Comparison of ENCODE assay signal across 10 cellular contexts in the genomic region with DNA sequence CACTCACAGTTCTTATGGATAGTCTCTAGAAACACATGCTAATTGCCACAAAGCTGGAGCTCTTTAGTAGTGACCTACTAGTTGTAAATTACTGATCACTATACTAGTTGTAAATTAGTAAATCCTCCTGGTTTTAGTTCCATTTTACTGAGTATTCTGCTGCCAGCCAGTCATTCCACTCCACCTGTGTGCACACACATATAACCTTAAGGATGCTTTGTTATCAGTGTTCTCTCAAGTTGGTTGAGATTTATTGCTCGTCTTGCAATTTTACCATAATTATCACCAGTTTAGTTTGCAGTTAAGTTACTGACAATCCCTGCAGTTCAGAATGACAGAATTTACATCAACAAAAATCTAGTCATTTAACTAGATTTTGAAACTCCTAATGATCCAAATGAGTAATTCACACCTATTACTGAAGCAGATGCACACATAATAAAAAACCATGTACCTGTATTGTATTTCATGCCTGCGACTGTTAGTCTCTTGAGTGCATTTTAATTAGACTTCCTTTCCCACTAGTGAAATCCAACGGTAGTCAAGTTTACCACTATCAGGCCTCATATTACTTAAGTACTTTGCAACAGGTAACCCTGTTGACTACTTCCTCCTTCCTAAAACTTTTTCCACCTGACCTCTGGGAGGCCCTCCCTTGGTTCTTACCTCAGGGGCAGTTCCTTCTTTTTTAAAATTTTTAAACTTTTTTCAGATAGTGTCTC. TPM values are rescaled to one million over a fixed set of nuclear protein-coding genes. Genes with fewer than 3 reads are reported as not detected.
DNase-seq lines count a peak whose midpoint lies in the region; ATAC-seq and TF ChIP-seq lines count a peak whose summit lies in the region.
"Had no signal": no experiment of that assay in that cellular context is flagged by ENCODE, and none has a peak within 500 bp of the region (broad histone marks: within the 10 kb centered on the region; RNA-seq: fewer than 3 reads in every experiment).

No MANE protein-coding gene starts in this region.

- H3K4me3 Mint-ChIP-seq in CD4-positive, alpha-beta memory T cell = peak overlapping the region; percentile 14 to 82 (median 61)

- H3K4me1 Mint-ChIP-seq in CD4-positive, alpha-beta memory T cell = peaks cover 65 to 100% (median 86%) of the 10 kb centered on the region in 4 donors

- H3K4me2 ChIP-seq in OCI-LY1 (ENCODE audit: low read length) = no peak overlapping the region

- TF ChIP-seq POLR2A in Peyer's patch (IDR thresholded peaks at IDR 0.05) = no peak

- H3K4me3 ChIP-seq in A673 (ENCODE audit: low read depth, low read length, poor library complexity, severe bottlenecking) = no peak overlapping the region
- H3K4me3 ChIP-seq in CD4-positive, alpha-beta memory T cell (ENCODE audit: low read length in 2 of 2) = no peak overlapping the region
- no peak overlapping the region for H3K4me3 ChIP-seq in OCI-LY1 (ENCODE audit: low read depth, low read length, poor library complexity, severe bottlenecking)
- no peak overlapping the region for H3K4me3 ChIP-seq in Peyer's patch

- peaks cover 22 to 28% of the 10 kb centered on the region in 2 donors for H3K36me3 Mint-ChIP-seq in CD4-positive, alpha-beta memory T cell

- peaks cover 22% of the 10 kb centered on the region for H3F3A ChIP-seq in OCI-LY1 (ENCODE audit: insufficient read depth, low read length)

- H3K27me3 ChIP-seq in A673 (replicated peaks; ENCODE audit: insufficient read depth, low read depth, low read length, poor library complexity) (no peaks in the 10 kb centered on the region), OCI-LY1 (ENCODE audit: insufficient read depth, low read length) (no peaks in the 10 kb centered on the region), Peyer's patch (no peaks in the 10 kb centered on the region)
- H3K27me3 ChIP-seq in CD4-positive, alpha-beta memory T cell (ENCODE audit: insufficient read depth, low read length) = no peaks in the 10 kb centered on the region

- POLR2A ChIA-PET in A673 (lab: Charles Lee; ENCODE audit: low non-redundant PET) = interaction anchor here (1.5 kb wide), 1 partner anchor 8 kb away, joined by 4 read pairs; a partner anchor contains a TSS
- POLR2A ChIA-PET in CD4-positive, alpha-beta memory T cell (lab: Charles Lee; ENCODE audit: partially characterized antibody) = interaction anchor here (1.1 to 14.9 kb wide), 2 partner anchors 33 to 62 kb away, joined by 3 to 219 read pairs; no protein-coding TSS in a partner anchor

- CTCF ChIA-PET in A673 (lab: Charles Lee) = no interaction called here
- CTCF ChIA-PET in CD4-positive, alpha-beta memory T cell (lab: Charles Lee; ENCODE audit: partially characterized antibody) = interaction anchor here (0.5 to 2.3 kb wide), 4 partner anchors 21 to 126 kb away, joined by 3 to 16 read pairs (median 6); no protein-coding TSS in a partner anchor

- intact Hi-C loops in A673 (cut with micrococcal nuclease; ENCODE audit: unreplicated experiment) = no loop called here
- intact Hi-C loops in CD4-positive, alpha-beta memory T cell (cut with micrococcal nuclease) = loop anchor here (5.0 to 10.0 kb wide), 2 partner anchors 34 to 841 kb away; no protein-coding TSS in a partner anchor

- H3K79me2 ChIP-seq in OCI-LY1 (ENCODE audit: insufficient read depth, low read length) = no peaks in the 10 kb centered on the region

- ATAC-seq in GM21390 (IDR thresholded peaks at IDR 0.05; ENCODE audit: unreplicated experiment) (no peak), HG03439 (IDR thresholded peaks at IDR 0.05; ENCODE audit: unreplicated experiment) (no peak)

- no peaks in the 10 kb centered on the region for H3K27me3 Mint-ChIP-seq in CD4-positive, alpha-beta memory T cell

- H2AFZ ChIP-seq in OCI-LY1 (ENCODE audit: low read length) = no peak overlapping the region

- H3K9ac ChIP-seq in OCI-LY1 (ENCODE audit: low read length) = no peak overlapping the region

- H4K20me1 ChIP-seq in OCI-LY1 (ENCODE audit: insufficient read depth, low read length) = no peaks in the 10 kb centered on the region

- TF ChIP-seq CTCF in A673 (conservative IDR thresholded peaks at IDR 0.05; ENCODE audit: low read depth, low read length) = no peak
- no peak for TF ChIP-seq CTCF in OCI-LY1 (IDR thresholded peaks at IDR 0.05; ENCODE audit: low read length)
- no peak for TF ChIP-seq CTCF in Peyer's patch (IDR thresholded peaks at IDR 0.05)

- H3K4me1 ChIP-seq in A673 (ENCODE audit: insufficient read depth, low read length, poor library complexity, severe bottlenecking) (peaks cover 97% of the 10 kb centered on the region), OCI-LY1 (ENCODE audit: insufficient read depth, low read length, severe bottlenecking) (peaks cover 16% of the 10 kb centered on the region), Peyer's patch (peaks cover 0 to 35% (median 5%) of the 10 kb centered on the region in 4 donors)
- H3K4me1 ChIP-seq in CD4-positive, alpha-beta memory T cell (ENCODE audit: insufficient read depth, low read length) = peaks cover 98% of the 10 kb centered on the region

- no peaks in the 10 kb centered on the region for H3K9me3 Mint-ChIP-seq in CD4-positive, alpha-beta memory T cell

- no peaks in the 10 kb centered on the region for H3K9me3 ChIP-seq in A673 (ENCODE audit: low read depth, low read length, poor library complexity, severe bottlenecking)
- H3K9me3 ChIP-seq in CD4-positive, alpha-beta memory T cell (ENCODE audit: control insufficient read depth in 1 of 2, low read length in 2 of 2) = no peaks in the 10 kb centered on the region
- no peaks in the 10 kb centered on the region for H3K9me3 ChIP-seq in OCI-LY1 (ENCODE audit: low read length)
- no peaks in the 10 kb centered on the region for H3K9me3 ChIP-seq in Peyer's patch

- DNase-seq in A673 (ENCODE audit: low spot score) (no peak), epithelial cell of prostate (ENCODE audit: low read depth, low spot score) (no peak), EL (no peak), Peyer's patch (no peak)
- DNase-seq in CD4-positive, alpha-beta memory T cell = no peak
- DNase-seq: NCI-H2029; stimulated activated naive CD4-positive, alpha-beta T cell treated with Interleukin-2 at 50 U/mL for 16 hours had no signal

- H3K9me2 ChIP-seq in OCI-LY1 (ENCODE audit: low read depth, low read length) = no peaks in the 10 kb centered on the region

- H3K27ac Mint-ChIP-seq in CD4-positive, alpha-beta memory T cell = peak overlapping the region; percentile 44 to 92 (median 87)

- H3K36me3 ChIP-seq in A673 (ENCODE audit: insufficient read depth, low read length, poor library complexity, severe bottlenecking) (peaks cover 46% of the 10 kb centered on the region), OCI-LY1 (ENCODE audit: insufficient read depth, low read length) (peaks cover 46% of the 10 kb centered on the region), Peyer's patch (peaks cover 0 to 34% (median 0%) of the 10 kb centered on the region in 3 donors)
- H3K36me3 ChIP-seq in CD4-positive, alpha-beta memory T cell (ENCODE audit: insufficient read depth, low read length) = peaks cover 25% of the 10 kb centered on the region

- peak overlapping the region; percentile 72 for H3K27ac ChIP-seq in A673 (ENCODE audit: low read depth, low read length, poor library complexity, severe bottlenecking)
- peak overlapping the region; percentile 40 for H3K27ac ChIP-seq in CD4-positive, alpha-beta memory T cell (ENCODE audit: low read depth, low read length)
- peak overlapping the region; percentile 29 for H3K27ac ChIP-seq in OCI-LY1 (ENCODE audit: low read depth, low read length, poor library complexity, severe bottlenecking)
- H3K27ac ChIP-seq in epithelial cell of prostate = peak overlapping the region; percentile 99
- H3K27ac ChIP-seq in Peyer's patch = no peak overlapping the region

- BruUV-seq in A673 (replicated peaks; lab: Mats Ljungman, UMichigan) = no TSS peak

RNA-seq across cellular contexts. Expression of a gene that starts 7.6 kb away (rescaled TPM):
- total RNA-seq in A673 (2021) (1,957 and 1,963 TPM in 2 replicates), Peyer's patch (1,000 to 10,000 TPM; 1,719 to 2,278 (median 1,854) TPM)
- over 10,000 TPM; 10,578 to 11,080 TPM for total RNA-seq in CD4-positive, alpha-beta memory T cell
- polyA plus RNA-seq in CD4-positive, alpha-beta memory T cell = 1,000 to 10,000 TPM; 2,372 to 3,792 TPM

Comparison
In these comparisons a context has a peak if more than half of its experiments do, and no peak if none do; other contexts are left out.
1. H3K27ac ChIP-seq: peak in A673 (single experiment), CD4-positive, alpha-beta memory T cell (single experiment), OCI-LY1 (single experiment) and epithelial cell of prostate (single experiment); none in Peyer's patch (0 of 4).